Comparison of ENCODE assay signal across 8 cellular contexts in the genomic region with DNA sequence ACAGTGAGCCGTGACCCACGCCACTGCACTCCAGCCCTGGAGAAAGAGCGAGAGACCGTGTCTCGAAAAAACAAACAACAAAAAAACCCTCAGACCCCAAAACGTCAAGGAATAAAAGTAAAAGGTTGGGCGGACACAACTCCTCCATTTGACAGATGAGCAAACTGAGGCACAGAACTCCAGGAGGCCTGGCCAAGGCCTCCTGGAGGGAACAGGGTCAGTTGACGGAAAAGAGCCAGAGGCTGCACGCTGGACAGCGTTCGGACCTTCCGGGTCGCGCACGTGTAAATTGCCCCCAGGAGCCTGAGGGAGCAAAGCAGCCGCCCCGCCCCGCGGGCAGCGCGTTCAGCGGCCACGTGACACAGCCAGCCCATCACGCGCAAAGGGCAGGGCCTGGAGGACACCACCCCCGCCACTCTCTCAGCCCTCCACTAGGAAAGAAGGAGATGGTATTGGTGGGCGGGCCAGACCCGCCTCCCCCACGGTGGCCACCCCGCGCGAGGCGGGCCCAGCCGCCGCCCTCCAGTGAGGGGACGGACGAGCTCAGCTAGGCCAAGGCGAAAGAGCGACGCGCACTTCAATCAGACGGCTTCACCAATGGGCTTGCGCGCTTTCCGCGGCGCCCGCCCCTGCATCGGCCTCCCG.
DNase-seq lines count a peak whose midpoint lies in the region; ATAC-seq and TF ChIP-seq lines count a peak whose summit lies in the region.

No MANE protein-coding gene starts in this region.

- peak; percentile 89 for ATAC-seq in GM21529 (IDR thresholded peaks at IDR 0.05; ENCODE audit: unreplicated experiment)
- ATAC-seq in IMR-90 (ENCODE audit: low read depth), result peak; percentile 92

- no peaks in the 10 kb centered on the region for H3K27me3 Mint-ChIP-seq in Calu3 (ENCODE audit: unreplicated experiment)

- peak overlapping the region; percentile 37; the same call in 1 of the 2 replicates for H3K56ac ChIP-seq in IMR-90 (ENCODE audit: extremely low read depth, insufficient read depth, low read length)

- peak overlapping the region; percentile 100 for H2AK9ac ChIP-seq in IMR-90 (replicated peaks; ENCODE audit: low read depth, low read length, poor library complexity)

- no peaks in the 10 kb centered on the region for H3K9me2 ChIP-seq in OCI-LY7 (ENCODE audit: insufficient read depth, low read length)

- H2BK20ac ChIP-seq in IMR-90 (ENCODE audit: low read depth, low read length), result no peak overlapping the region

- no peaks in the 10 kb centered on the region for H3K9me3 ChIP-seq in IMR-90 (ENCODE audit: control insufficient read depth, insufficient read depth, low read length)
- H3K9me3 ChIP-seq in OCI-LY7 (ENCODE audit: low read length), result no peaks in the 10 kb centered on the region
- H3K9me3 ChIP-seq in mononuclear cell (ENCODE audit: low read depth, low read length), result no peaks in the 10 kb centered on the region

- no peaks in the 10 kb centered on the region; the same call in 1 of the 2 replicates for H3K9me1 ChIP-seq in IMR-90 (ENCODE audit: insufficient read depth, low read length)

- dilution Hi-C loops in IMR-90 (cut with HindIII; ENCODE audit: low sequenced_read_pairs, unreplicated experiment), result no loop called here

- H4K8ac ChIP-seq in IMR-90 (ENCODE audit: low read depth in 2 of 2, low read length in 2 of 2), result peak overlapping the region; percentile 14 to 95

- H3K27me3 ChIP-seq in IMR-90 (ENCODE audit: control insufficient read depth, insufficient read depth, low read length), result no peaks in the 10 kb centered on the region
- H3K27me3 ChIP-seq in mononuclear cell (ENCODE audit: insufficient read depth, low read length), result no peaks in the 10 kb centered on the region

- intact Hi-C loops in Calu3 (cut with micrococcal nuclease; ENCODE audit: unreplicated experiment), result loop anchor here (5.0 kb wide), 1 partner anchor 98 kb away; no protein-coding TSS in a partner anchor
- intact Hi-C loops in IMR-90 (cut with micrococcal nuclease), result loop anchor here (1.0 to 2.0 kb wide), 2 partner anchors 25 to 101 kb away; no protein-coding TSS in a partner anchor
- intact Hi-C loops in OCI-LY7 (cut with micrococcal nuclease; ENCODE audit: unreplicated experiment), result loop anchor here (5.0 kb wide), 1 partner anchor 1712 kb away; a partner anchor contains a TSS

- TF ChIP-seq POLR2A in IMR-90 (IDR thresholded peaks at IDR 0.05; ENCODE audit: low read depth, low read length), result no peak

- no peak for TF ChIP-seq RAD21 in IMR-90 (IDR thresholded peaks at IDR 0.05; ENCODE audit: low read length)

- H3K4me3 ChIP-seq in IMR-90 (ENCODE audit: insufficient read depth, low read depth, low read length), result peak overlapping the region; percentile 75
- peak overlapping the region; percentile 83 for H3K4me3 ChIP-seq in OCI-LY7 (ENCODE audit: low read depth, low read length, poor library complexity, severe bottlenecking)
- peak overlapping the region; percentile 50 for H3K4me3 ChIP-seq in epithelial cell of esophagus (ENCODE audit: low read length)
- H3K4me3 ChIP-seq in mononuclear cell (ENCODE audit: low read length), result peak overlapping the region; percentile 83

- H4K5ac ChIP-seq in IMR-90 (ENCODE audit: low read depth, low read length), result peak overlapping the region; percentile 41

- peak overlapping the region; percentile 82; the same call in 1 of the 2 replicates for H3K14ac ChIP-seq in IMR-90 (replicated peaks; ENCODE audit: low read depth, low read length)

- H2BK5ac ChIP-seq in IMR-90 (ENCODE audit: low read depth, low read length, poor library complexity, severe bottlenecking), result peak overlapping the region; percentile 39

- no peak for TF ChIP-seq CTCF in Calu3 (IDR thresholded peaks at IDR 0.05; ENCODE audit: unreplicated experiment)
- no peak; the same call in 1 of the 2 replicates for TF ChIP-seq CTCF in IMR-90 (conservative IDR thresholded peaks at IDR 0.05; ENCODE audit: low read depth, low read length)
- no peak for TF ChIP-seq CTCF in OCI-LY7 (conservative IDR thresholded peaks at IDR 0.05; ENCODE audit: low read length)
- TF ChIP-seq CTCF in epithelial cell of esophagus (IDR thresholded peaks at IDR 0.05; ENCODE audit: insufficient read depth, low read depth, low read length, missing control alignments), result no peak

- H3K36me3 Mint-ChIP-seq in Calu3 (ENCODE audit: insufficient read depth, unreplicated experiment), result peaks cover 33% of the 10 kb centered on the region

- H3K4me2 ChIP-seq in IMR-90 (ENCODE audit: low read depth, low read length), result peak overlapping the region; percentile 60
- H3K4me2 ChIP-seq in OCI-LY7 (ENCODE audit: low read length), result peak overlapping the region; percentile 77

- H2BK120ac ChIP-seq in IMR-90 (ENCODE audit: low read depth, low read length), result peak overlapping the region; percentile 37; the same call in 1 of the 2 replicates

- H3K36me3 ChIP-seq in IMR-90 (ENCODE audit: control insufficient read depth, insufficient read depth, low read length), result 0 out of 2 replicates have a peak, but pooled peaks cover 2% of the 10 kb centered on the region
- peaks cover 37% of the 10 kb centered on the region for H3K36me3 ChIP-seq in OCI-LY7 (ENCODE audit: insufficient read depth, low read length)

- 0 out of 3 replicates have a peak overlapping the region, but pooled peaks have one; percentile 18 for H2BK15ac ChIP-seq in IMR-90 (ENCODE audit: low read depth, low read length)

- H3K9me3 Mint-ChIP-seq in Calu3 (ENCODE audit: low read depth, unreplicated experiment), result no peaks in the 10 kb centered on the region

- H2AK5ac ChIP-seq in IMR-90 (ENCODE audit: low read depth, low read length), result no peak overlapping the region

- H3K23ac ChIP-seq in IMR-90 (ENCODE audit: low read depth, low read length), result peak overlapping the region; percentile 28; the same call in 1 of the 2 replicates

- BruUV-seq in Calu3 (replicated peaks; lab: Mats Ljungman, UMichigan) (no TSS peak), IMR-90 (replicated peaks; lab: Mats Ljungman, UMichigan) (no TSS peak), OCI-LY7 (replicated peaks; lab: Mats Ljungman, UMichigan) (no TSS peak)

- peak overlapping the region; percentile 80 for H3K4ac ChIP-seq in IMR-90 (ENCODE audit: low read depth, low read length)

- H3K18ac ChIP-seq in IMR-90 (ENCODE audit: low read depth, low read length), result peak overlapping the region; percentile 18; the same call in 1 of the 2 replicates

- peaks cover 38% of the 10 kb centered on the region for H4K20me1 ChIP-seq in IMR-90 (ENCODE audit: insufficient read depth, low read length)
- H4K20me1 ChIP-seq in OCI-LY7 (ENCODE audit: insufficient read depth, low read length), result peaks cover 32% of the 10 kb centered on the region

- WGBS in IMR-90 (ENCODE audit: extremely low coverage in 2 of 2, insufficient read length in 1 of 2), 2 experiments, result 5% methylated on average over 23 of the region's 50 CpGs; no CpG with 5 or more reads in 1 of the 2 experiments

- H3K27ac ChIP-seq in IMR-90 (ENCODE audit: insufficient read depth, low read length), result peak overlapping the region; percentile 47
- H3K27ac ChIP-seq in OCI-LY7 (ENCODE audit: low read depth, low read length, poor library complexity, severe bottlenecking), result peak overlapping the region; percentile 87

- DNase-seq in Calu3, result peak; percentile 96
- DNase-seq in IMR-90, result peak; percentile 99
- DNase-seq in OCI-LY7 (ENCODE audit: low spot score), result peak; percentile 99
- peak; percentile 93 for DNase-seq in activated T-cell treated with anti-CD3 and anti-CD28 coated beads for 4 hours
- DNase-seq in epithelial cell of esophagus (ENCODE audit: low read depth), result peak; percentile 99
- DNase-seq in stimulated activated CD8-positive, alpha-beta memory T cell treated with anti-CD3 and anti-CD28 coated beads, Interleukin-2, amount 100 ng/mL, for 48 hours (ENCODE audit: low read depth in 2 of 2), result peak; percentile 91 to 93

- H3K4me3 Mint-ChIP-seq in Calu3 (ENCODE audit: low read depth, unreplicated experiment), result peak overlapping the region; percentile 83

- H3K79me1 ChIP-seq in IMR-90 (ENCODE audit: low read depth in 1 of 2, low read length in 2 of 2), result 0 out of 4 replicates have a peak, but pooled peaks cover 0 to 3% of the 10 kb centered on the region in 2 experiments

- H3K9ac ChIP-seq in IMR-90 (ENCODE audit: low read depth, low read length), result no peak overlapping the region

- POLR2A ChIA-PET in IMR-90 (lab: Charles Lee; ENCODE audit: unreplicated experiment) (interaction anchor here (0.6 to 1.1 kb wide), 6 partner anchors 8 to 1261 kb away, joined by 3 to 6 read pairs (median 5); no protein-coding TSS in a partner anchor), OCI-LY7 (lab: Charles Lee) (interaction anchor here (1.0 to 2.0 kb wide), 2 partner anchors 8 to 16 kb away, joined by 4 read pairs; no protein-coding TSS in a partner anchor)

- peak overlapping the region; percentile 61 for H4K91ac ChIP-seq in IMR-90 (ENCODE audit: insufficient read depth, low read depth, low read length)

- H3K79me2 ChIP-seq in OCI-LY7 (ENCODE audit: insufficient read depth, low read depth, low read length), result peaks cover 39% of the 10 kb centered on the region

- peak overlapping the region; percentile 89 for H3K27ac Mint-ChIP-seq in Calu3 (ENCODE audit: unreplicated experiment)

- H3K4me1 ChIP-seq in IMR-90 (ENCODE audit: control insufficient read depth, insufficient read depth, low read length) (no peaks in the 10 kb centered on the region), OCI-LY7 (ENCODE audit: insufficient read depth, low read length, poor library complexity, severe bottlenecking) (peaks cover 37% of the 10 kb centered on the region), mononuclear cell (ENCODE audit: insufficient read depth, low read length) (peaks cover 32% of the 10 kb centered on the region)

- H3K4me1 Mint-ChIP-seq in Calu3 (ENCODE audit: low read depth, unreplicated experiment), result peaks cover 17% of the 10 kb centered on the region

- CTCF ChIA-PET in Calu3 (lab: Charles Lee) (interaction anchor here (0.9 kb wide), 2 partner anchors 48 to 152 kb away, joined by 3 read pairs; no protein-coding TSS in a partner anchor), IMR-90 (lab: Yijun Ruan, JAX) (interaction anchor here (0.5 kb wide), 1 partner anchor 748 kb away, joined by 3 read pairs; no protein-coding TSS in a partner anchor), OCI-LY7 (lab: Charles Lee; ENCODE audit: unreplicated experiment) (interaction anchor here (1.0 kb wide), 1 partner anchor 70 kb away, joined by 3 read pairs; no protein-coding TSS in a partner anchor)

- H2AFZ ChIP-seq in IMR-90 (replicated peaks; ENCODE audit: low read length, poor library complexity) (peak overlapping the region; percentile 94), OCI-LY7 (ENCODE audit: low read length) (peak overlapping the region; percentile 67; the same call in 1 of the 2 replicates)

- in situ Hi-C loops in IMR-90 (cut with MboI; ENCODE audit: low sequenced_read_pairs), result loop anchor here (25.0 kb wide), 2 partner anchors 97 to 703 kb away; a partner anchor contains a TSS

TF ChIP-seq in IMR-90, 13 proteins besides CTCF, POLR2A, EP300 and RAD21 (continues in another document):
- no peak for TF ChIP-seq CEBPB (IDR thresholded peaks at IDR 0.05; ENCODE audit: low read depth, low read length)
- 0 out of 2 replicates have a peak, but pooled peaks have one; percentile 75 for TF ChIP-seq MXI1 (IDR thresholded peaks at IDR 0.05; ENCODE audit: borderline replicate concordance, low read depth, low read length)
- TF ChIP-seq FOS (IDR thresholded peaks at IDR 0.05; ENCODE audit: low read depth, low read length), result 0 out of 2 replicates have a peak, but pooled peaks have one; percentile 3
- TF ChIP-seq CHD1 (IDR thresholded peaks at IDR 0.05; ENCODE audit: low read depth, low read length), result 0 out of 2 replicates have a peak, but pooled peaks have one; percentile 59

Comparison
In these comparisons a context has a peak if more than half of its experiments do, and no peak if none do; other contexts are left out.
1. Peak in every context shown above with its lines: DNase-seq, ATAC-seq, H3K4me3 ChIP-seq and H3K27ac ChIP-seq.